25 cellular contexts compared by ENCODE assay signal in the genomic region with DNA sequence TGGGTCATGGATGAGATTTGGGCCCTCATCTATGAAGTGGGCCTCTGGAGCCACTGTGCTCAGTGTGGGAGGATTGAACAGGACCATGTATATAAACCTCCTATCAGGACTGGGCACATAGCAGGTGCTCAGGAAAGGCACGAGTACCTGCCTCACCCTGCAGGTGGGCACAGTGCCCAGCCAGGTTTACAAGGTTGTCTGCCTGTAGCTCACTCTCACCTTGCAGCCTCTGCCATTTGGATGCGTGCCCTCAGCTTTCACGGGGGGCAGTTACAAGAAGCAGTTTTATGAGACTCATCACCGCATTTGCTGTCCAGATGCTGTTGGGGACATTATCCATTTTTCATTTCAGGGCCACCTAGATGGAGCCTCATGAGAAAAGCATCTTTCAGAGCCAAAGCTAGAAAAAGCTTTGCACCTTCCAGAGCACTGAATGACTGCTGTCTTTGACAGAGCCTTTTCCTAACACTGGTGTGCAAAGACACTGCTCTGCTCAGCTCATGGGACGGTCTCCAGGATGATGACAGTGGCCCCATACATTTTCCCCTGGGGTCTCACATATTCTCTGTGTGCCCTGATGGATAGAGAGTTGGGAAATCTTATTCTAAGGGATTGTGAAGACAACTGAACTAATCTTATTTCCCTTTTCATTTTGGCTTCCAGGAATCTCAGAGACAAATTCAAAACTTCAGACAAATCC.
"Had no signal": no experiment of that assay in that cellular context is flagged by ENCODE, and none has a peak within 500 bp of the region (broad histone marks: within the 10 kb centered on the region; RNA-seq: fewer than 3 reads in every experiment).

No MANE protein-coding gene starts in this region.

- H3K27ac Mint-ChIP-seq: activated CD8-positive, alpha-beta T cell treated with anti-CD3 and anti-CD28 coated beads for 36 hours; activated naive CD8-positive, alpha-beta T cell treated with anti-CD3 and anti-CD28 coated beads, Interleukin-2, amount 50 U/mL, for 24 hours; dendritic cell treated with granulocyte-macrophage colony-stimulating factor and Interleukin-4, amounts not matched to agents 40 ng/mL and 50 ng/mL, for 4 days; effector memory CD8-positive, alpha-beta T cell; neural progenitor cell; progenitor cell of endocrine pancreas; WTC11 had no signal

- H3K27me3 Mint-ChIP-seq: progenitor cell of endocrine pancreas had no signal

- H2AFZ ChIP-seq: neural progenitor cell had no signal

- H3K9me3 ChIP-seq: ascending aorta, breast epithelium, lower lobe of right lung, right atrium auricular region, tibial nerve had no signal

- H3K36me3 ChIP-seq: ascending aorta, breast epithelium, lower lobe of right lung, neural progenitor cell, right atrium auricular region, tibial nerve had no signal

- H3K4me3 ChIP-seq: ascending aorta, lower lobe of right lung, neural progenitor cell, right atrium auricular region had no signal

- H3K36me3 Mint-ChIP-seq: mesothelial cell of epicardium, neural progenitor cell, WTC11 had no signal

- H3K4me2 ChIP-seq: neural progenitor cell had no signal

- H3K4me3 Mint-ChIP-seq: activated CD8-positive, alpha-beta T cell treated with anti-CD3 and anti-CD28 coated beads for 36 hours; activated naive CD8-positive, alpha-beta T cell treated with anti-CD3 and anti-CD28 coated beads, Interleukin-2, amount 50 U/mL, for 24 hours; dendritic cell treated with granulocyte-macrophage colony-stimulating factor and Interleukin-4, amounts not matched to agents 40 ng/mL and 50 ng/mL, for 4 days; effector memory CD8-positive, alpha-beta T cell; mesothelial cell of epicardium; WTC11 had no signal

- H3K27me3 ChIP-seq: ascending aorta, breast epithelium, neural progenitor cell, right atrium auricular region, tibial nerve had no signal

- H3K9me3 Mint-ChIP-seq: activated CD8-positive, alpha-beta T cell treated with anti-CD3 and anti-CD28 coated beads for 36 hours; activated naive CD8-positive, alpha-beta T cell treated with anti-CD3 and anti-CD28 coated beads, Interleukin-2, amount 50 U/mL, for 24 hours; dendritic cell treated with granulocyte-macrophage colony-stimulating factor and Interleukin-4, amounts not matched to agents 40 ng/mL and 50 ng/mL, for 4 days; effector memory CD8-positive, alpha-beta T cell; mesothelial cell of epicardium; neural progenitor cell; WTC11 had no signal

- H3K4me1 ChIP-seq: ascending aorta, breast epithelium, lower lobe of right lung, right atrium auricular region, tibial nerve had no signal

- DNase-seq: activated CD4-positive, alpha-beta T cell treated with anti-CD3 and anti-CD28 coated beads for 4 hours; activated CD8-positive, alpha-beta T cell treated with anti-CD3 and anti-CD28 coated beads for 36 hours; activated naive CD4-positive, alpha-beta T cell treated with Interleukin-2 at 50 U/mL for 16 hours; activated naive CD8-positive, alpha-beta T cell treated with anti-CD3 and anti-CD28 coated beads, Interleukin-2, amount 50 U/mL, for 24 hours; cerebellar nuclear complex; effector memory CD8-positive, alpha-beta T cell; foreskin melanocyte; left cardiac atrium; lower lobe of right lung; stimulated activated CD4-positive, alpha-beta T cell treated with anti-CD3 and anti-CD28 coated beads, Interleukin-15, amount 100 ng/mL, for 24 hours; stimulated activated CD4-positive, alpha-beta T cell treated with anti-CD3 and anti-CD28 coated beads, Interleukin-4, amount 100 ng/mL, for 1 hour; stimulated activated naive CD4-positive, alpha-beta T cell treated with Interleukin-2 at 50 U/mL for 16 hours; substantia nigra; T-helper 2 cell had no signal

- H3K9ac ChIP-seq: neural progenitor cell had no signal

- H3K27ac ChIP-seq: ascending aorta, breast epithelium, epithelial cell of prostate, lower lobe of right lung, neural progenitor cell, right atrium auricular region, skin epidermis, tibial nerve had no signal

- H3K4me1 Mint-ChIP-seq: activated naive CD8-positive, alpha-beta T cell treated with anti-CD3 and anti-CD28 coated beads, Interleukin-2, amount 50 U/mL, for 24 hours had no signal
